Comparison of ENCODE assay signal across 9 cellular contexts in the genomic region with DNA sequence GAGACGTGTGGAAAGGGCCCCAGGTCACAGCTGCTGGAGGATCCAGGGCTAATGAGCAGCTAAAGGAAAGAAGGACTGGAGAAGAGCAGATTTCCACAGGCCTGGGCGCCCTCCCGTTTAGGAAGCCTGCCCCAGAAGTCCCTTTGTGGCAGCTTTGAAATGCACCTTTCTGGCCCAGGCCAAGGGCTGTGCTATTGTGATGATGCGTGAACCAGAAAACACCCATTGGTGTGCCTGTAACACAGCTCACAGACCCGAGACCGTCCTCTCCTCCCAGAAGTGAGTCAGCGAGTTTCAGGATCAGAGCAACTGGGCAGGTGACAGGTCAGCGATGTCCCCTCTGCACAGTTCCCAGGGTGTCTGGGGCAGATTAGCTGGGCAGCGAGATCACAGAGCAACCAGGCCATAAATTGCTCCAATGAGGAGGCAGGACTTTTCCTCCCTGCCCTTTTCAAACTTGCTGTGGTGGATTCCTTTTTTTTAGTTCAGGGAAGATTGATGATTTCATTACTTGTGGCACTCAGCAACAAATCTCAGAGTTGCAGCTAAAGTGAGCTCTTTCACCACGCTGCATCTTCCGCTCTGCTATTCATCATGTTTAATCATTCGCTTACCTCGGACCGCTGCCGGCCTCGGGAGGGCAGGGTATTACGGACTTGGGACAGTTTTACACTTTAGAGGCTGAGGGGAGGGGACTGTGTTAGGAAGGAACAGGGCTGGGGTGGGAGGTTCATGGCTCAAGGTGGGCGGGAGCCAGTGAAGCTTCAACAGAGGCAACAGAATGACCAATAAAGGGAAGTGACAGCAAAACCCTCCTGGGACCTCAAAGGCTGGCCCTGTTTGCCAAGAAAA.
DNase-seq lines count a peak whose midpoint lies in the region; ATAC-seq and TF ChIP-seq lines count a peak whose summit lies in the region.
"Had no signal": no experiment of that assay in that cellular context is flagged by ENCODE, and none has a peak within 500 bp of the region (broad histone marks: within the 10 kb centered on the region; RNA-seq: fewer than 3 reads in every experiment).

No MANE protein-coding gene starts in this region.

- H3K4me1 Mint-ChIP-seq in brain (peaks cover 28% of the 10 kb centered on the region), type B pancreatic cell (ENCODE audit: unreplicated experiment) (peaks cover 26% of the 10 kb centered on the region)

- no peak overlapping the region for H3K27ac ChIP-seq in left lung

- H3K27me3 Mint-ChIP-seq in brain (peaks cover 27% of the 10 kb centered on the region), type B pancreatic cell (peaks cover 7% of the 10 kb centered on the region)

- DNase-seq in H7 (peak; percentile 52), left lung (no peak), type B pancreatic cell (ENCODE audit: extremely low spot score, unreplicated experiment) (no peak), NCI-H2107 (lab: John Stamatoyannopoulos, UW) (no peak), HuH-7 (ENCODE audit: low spot score) (no peak)
- DNase-seq in stimulated activated CD4-positive, alpha-beta T cell treated with anti-CD3 and anti-CD28 coated beads, Interleukin-2, amount 100 ng/mL, for 48 hours: no peak
- DNase-seq: activated CD4-positive, CD25-positive, alpha-beta regulatory T cell treated with anti-CD3 and anti-CD28 coated beads, Interleukin-2, amount 50 U/mL, for 72 hours; HCEC 1CT had no signal

- H3K9me3 ChIP-seq in left lung: no peaks in the 10 kb centered on the region

- no peak overlapping the region for H3K4me3 ChIP-seq in H7 (ENCODE audit: insufficient read depth, low read depth, low read length)
- no peak overlapping the region for H3K4me3 ChIP-seq in left lung

- ATAC-seq in left lung: peak; percentile 23

- H3K27me3 ChIP-seq in H7 (ENCODE audit: control insufficient read depth, insufficient read depth, low read length): no peaks in the 10 kb centered on the region
- peaks cover 0 to under 1% of the 10 kb centered on the region in 2 donors for H3K27me3 ChIP-seq in left lung

- peak overlapping the region; percentile 57 to 91 (median 85) for H3K27ac Mint-ChIP-seq in brain
- H3K27ac Mint-ChIP-seq in type B pancreatic cell: peak overlapping the region; percentile 81

- H3K36me3 ChIP-seq in H7 (replicated peaks; ENCODE audit: control insufficient read depth, insufficient read depth, low read length) (no peaks in the 10 kb centered on the region), left lung (no peaks in the 10 kb centered on the region)

- intact Hi-C loops in left lung (cut with DNase I): no loop called here

- H3K9me3 Mint-ChIP-seq in brain: peaks cover 22 to 41% (median 36%) of the 10 kb centered on the region in 5 experiments
- H3K9me3 Mint-ChIP-seq in type B pancreatic cell: no peaks in the 10 kb centered on the region

- no peaks in the 10 kb centered on the region for H3K4me1 ChIP-seq in left lung

- peak overlapping the region; percentile 7 to 62 (median 53) for H3K4me3 Mint-ChIP-seq in brain
- peak overlapping the region; percentile 65 for H3K4me3 Mint-ChIP-seq in type B pancreatic cell

- H3K36me3 Mint-ChIP-seq in brain: no peaks in the 10 kb centered on the region
- no peaks in the 10 kb centered on the region for H3K36me3 Mint-ChIP-seq in type B pancreatic cell

- TF ChIP-seq CTCF in brain (conservative IDR thresholded peaks at IDR 0.05) (no peak), left lung (IDR thresholded peaks at IDR 0.05) (no peak), type B pancreatic cell (conservative IDR thresholded peaks at IDR 0.05) (no peak)
